In genomic region chr5:113578091-113578490, GRCh38 we compare ENCODE assay signal across 37 cellular contexts.
"Had no signal": no experiment of that assay in that cellular context is flagged by ENCODE, and none has a peak within 500 bp of the region (broad histone marks: within the 10 kb centered on the region; RNA-seq: fewer than 3 reads in every experiment).

No MANE protein-coding gene starts in this region.

- H3K27ac Mint-ChIP-seq: activated naive CD4-positive, alpha-beta T cell treated with anti-CD3 and anti-CD28 coated beads, Interleukin-2, amount 50 U/mL, for 24 hours; activated T-cell treated with anti-CD3 and anti-CD28 coated beads, Interleukin-2, amount 50 U/mL, for 24 hours; activated T-helper 17 cell treated with anti-CD3 and anti-CD28 coated beads, Interleukin-2, amount 50 U/mL, for 72 hours; natural killer cell; neural progenitor cell; stimulated activated memory B cell treated with anti-CD40 and anti-IgM and Interleukin-4, amounts not matched to agents 10 μg/mL and 1 μg/mL and 100 μg/mL, for 72 hours; stimulated activated naive CD8-positive, alpha-beta T cell treated with anti-CD3 and anti-CD28 coated beads, Interleukin-15, amount 100 ng/mL, for 72 hours; T-helper 17 cell had no signal

- H3K27ac ChIP-seq: cardiac muscle cell, coronary artery, dorsolateral prefrontal cortex, lower lobe of right lung, neural progenitor cell, parathyroid adenoma, psoas muscle, sigmoid colon, upper lobe of left lung, WERI-Rb-1 had no signal

- H3K4me2 ChIP-seq: neural progenitor cell had no signal

- ATAC-seq: activated CD4-positive, CD25-positive, alpha-beta regulatory T cell treated with anti-CD3 and anti-CD28 coated beads, Interleukin-2, amount 50 U/mL, for 24 hours; activated T-helper 17 cell treated with anti-CD3 and anti-CD28 coated beads, Interleukin-2, amount 50 U/mL, for 72 hours; left lobe of liver; lower lobe of right lung; natural killer cell; psoas muscle; stimulated activated memory B cell treated with anti-CD40 and anti-IgM and Interleukin-4, amounts not matched to agents 10 μg/mL and 1 μg/mL and 100 μg/mL, for 72 hours; stimulated activated naive CD8-positive, alpha-beta T cell treated with anti-CD3 and anti-CD28 coated beads, Interleukin-15, amount 100 ng/mL, for 72 hours; T-helper 17 cell had no signal

- H3K9me3 ChIP-seq: lower lobe of right lung, psoas muscle, sigmoid colon, upper lobe of left lung had no signal

- H3K9ac ChIP-seq: neural progenitor cell, parathyroid adenoma had no signal

- DNase-seq: activated CD4-positive, alpha-beta T cell treated with anti-CD3 and anti-CD28 coated beads for 48 hours; activated CD4-positive, alpha-beta T cell treated with anti-CD3 and anti-CD28 coated beads, Interleukin-2, amount 50 U/mL, for 48 hours; activated CD8-positive, alpha-beta memory T cell treated with anti-CD3 and anti-CD28 coated beads, Interleukin-2, amount 50 U/mL, for 48 hours; activated gamma-delta T cell treated with Interleukin-2 at 50 U/mL for 16 hours; activated T-cell treated with anti-CD3 and anti-CD28 coated beads, Interleukin-2, amount 50 U/mL, for 24 hours; anterior cingulate cortex; cerebellar nuclear complex; dorsolateral prefrontal cortex; effector memory CD4-positive, alpha-beta T cell; erythroblast; head of caudate nucleus; hippocampal formation; kidney; lower lobe of right lung; mesendoderm; natural killer cell; occipital lobe; psoas muscle; sigmoid colon; small intestine; stimulated activated CD4-positive, alpha-beta T cell treated with anti-CD3 and anti-CD28 coated beads, Interleukin-4, amount 100 ng/mL, for 4 hours; stimulated activated CD8-positive, alpha-beta memory T cell treated with anti-CD3 and anti-CD28 coated beads, Interleukin-4, amount 100 ng/mL, for 48 hours; stimulated activated naive CD8-positive, alpha-beta T cell treated with anti-CD3 and anti-CD28 coated beads, Interleukin-15, amount 100 ng/mL, for 72 hours; substantia nigra; T-helper 17 cell; T1000; upper lobe of left lung; WERI-Rb-1 had no signal

- H3K79me2 ChIP-seq: parathyroid adenoma had no signal

- H3K4me3 Mint-ChIP-seq: activated naive CD4-positive, alpha-beta T cell treated with anti-CD3 and anti-CD28 coated beads, Interleukin-2, amount 50 U/mL, for 24 hours; activated T-cell treated with anti-CD3 and anti-CD28 coated beads, Interleukin-2, amount 50 U/mL, for 24 hours; activated T-helper 17 cell treated with anti-CD3 and anti-CD28 coated beads, Interleukin-2, amount 50 U/mL, for 72 hours; natural killer cell; neural progenitor cell; stimulated activated memory B cell treated with anti-CD40 and anti-IgM and Interleukin-4, amounts not matched to agents 10 μg/mL and 1 μg/mL and 100 μg/mL, for 72 hours; stimulated activated naive CD8-positive, alpha-beta T cell treated with anti-CD3 and anti-CD28 coated beads, Interleukin-15, amount 100 ng/mL, for 72 hours; T-helper 17 cell had no signal

- H3K9me3 Mint-ChIP-seq: activated naive CD4-positive, alpha-beta T cell treated with anti-CD3 and anti-CD28 coated beads, Interleukin-2, amount 50 U/mL, for 24 hours; activated T-cell treated with anti-CD3 and anti-CD28 coated beads, Interleukin-2, amount 50 U/mL, for 24 hours; activated T-helper 17 cell treated with anti-CD3 and anti-CD28 coated beads, Interleukin-2, amount 50 U/mL, for 72 hours; natural killer cell; stimulated activated memory B cell treated with anti-CD40 and anti-IgM and Interleukin-4, amounts not matched to agents 10 μg/mL and 1 μg/mL and 100 μg/mL, for 72 hours had no signal

- H3K4me1 ChIP-seq: lower lobe of right lung, neural progenitor cell, parathyroid adenoma, psoas muscle, sigmoid colon, upper lobe of left lung had no signal

- H3K27me3 Mint-ChIP-seq: activated naive CD4-positive, alpha-beta T cell treated with anti-CD3 and anti-CD28 coated beads, Interleukin-2, amount 50 U/mL, for 24 hours; activated T-cell treated with anti-CD3 and anti-CD28 coated beads, Interleukin-2, amount 50 U/mL, for 24 hours; activated T-helper 17 cell treated with anti-CD3 and anti-CD28 coated beads, Interleukin-2, amount 50 U/mL, for 72 hours; stimulated activated memory B cell treated with anti-CD40 and anti-IgM and Interleukin-4, amounts not matched to agents 10 μg/mL and 1 μg/mL and 100 μg/mL, for 72 hours; stimulated activated naive CD8-positive, alpha-beta T cell treated with anti-CD3 and anti-CD28 coated beads, Interleukin-15, amount 100 ng/mL, for 72 hours; T-helper 17 cell had no signal

- H3K36me3 ChIP-seq: neural progenitor cell had no signal

- H2AFZ ChIP-seq: neural progenitor cell, parathyroid adenoma had no signal

- H3K4me3 ChIP-seq: cardiac muscle cell, coronary artery, dorsolateral prefrontal cortex, lower lobe of right lung, neural progenitor cell, psoas muscle, sigmoid colon, upper lobe of left lung had no signal

- H3K27me3 ChIP-seq: cardiac muscle cell, dorsolateral prefrontal cortex, neural progenitor cell, sigmoid colon, upper lobe of left lung had no signal
